Comparison of ENCODE assay signal across 21 cellular contexts in the genomic region with DNA sequence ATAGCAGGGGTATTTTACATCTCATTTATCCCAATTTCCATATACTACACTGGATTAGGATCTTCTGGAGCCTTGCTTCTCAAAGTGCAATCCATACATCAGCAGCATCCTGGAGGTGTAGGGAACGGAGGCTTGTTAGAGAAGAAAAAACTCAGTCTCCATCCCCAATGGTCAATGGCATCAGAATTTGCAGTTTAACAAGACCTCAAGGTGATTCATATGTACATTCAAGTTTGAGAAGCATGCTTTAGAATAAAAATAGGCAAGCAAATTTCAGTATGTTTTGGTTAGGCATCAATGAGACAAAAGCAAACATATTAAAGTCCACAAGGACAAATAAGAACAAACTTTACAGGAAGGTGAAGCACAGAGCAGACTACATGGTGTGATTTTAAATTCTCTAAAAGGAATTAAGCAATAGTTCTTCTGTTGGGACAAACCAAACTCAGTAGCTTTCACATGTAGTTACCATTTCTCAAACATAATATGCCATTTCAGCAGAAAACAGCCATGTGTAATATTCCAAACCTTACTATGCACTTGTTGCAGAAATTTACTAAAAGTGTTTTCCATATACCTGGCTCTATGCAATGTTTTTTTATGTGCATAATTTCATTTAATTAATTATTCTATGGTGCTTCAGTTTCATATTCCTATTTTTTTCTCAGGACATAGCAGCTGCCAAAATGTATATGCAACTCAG.
"Had no signal": no experiment of that assay in that cellular context is flagged by ENCODE, and none has a peak within 500 bp of the region (broad histone marks: within the 10 kb centered on the region; RNA-seq: fewer than 3 reads in every experiment).

No MANE protein-coding gene starts in this region.

- H3K9me3 ChIP-seq: adrenal gland, ascending aorta, gastroesophageal sphincter, ovary, prostate gland, right atrium auricular region, upper lobe of left lung had no signal

- ATAC-seq: gastroesophageal sphincter; stimulated activated naive CD8-positive, alpha-beta T cell treated with anti-CD3 and anti-CD28 coated beads, Interleukin-15, Interleukin-2, amounts not matched to agents 100 U/mL and 50 U/mL, for 24 hours had no signal

- H3K27me3 ChIP-seq: adrenal gland, ascending aorta, gastroesophageal sphincter, neutrophil, ovary, right atrium auricular region, upper lobe of left lung had no signal

- H3K4me3 ChIP-seq: adrenal gland, ascending aorta, coronary artery, gastroesophageal sphincter, ovary, prostate gland, right atrium auricular region, upper lobe of left lung had no signal

- H3K27ac ChIP-seq: adrenal gland, ascending aorta, coronary artery, epithelial cell of prostate, gastroesophageal sphincter, neutrophil, ovary, prostate gland, right atrium auricular region, upper lobe of left lung had no signal

- DNase-seq: activated CD4-positive, CD25-positive, alpha-beta regulatory T cell treated with anti-CD3 and anti-CD28 coated beads, Interleukin-2, amount 50 U/mL, for 72 hours; activated CD8-positive, alpha-beta memory T cell treated with anti-CD3 and anti-CD28 coated beads for 24 hours; activated CD8-positive, alpha-beta memory T cell treated with anti-CD3 and anti-CD28 coated beads, Interleukin-2, amount 50 U/mL, for 4 hours; activated naive CD4-positive, alpha-beta T cell; activated T-cell treated with anti-CD3 and anti-CD28 coated beads, Interleukin-2, amount 50 U/mL, for 24 hours; adrenal gland; cerebellar nuclear complex; head of caudate nucleus; hypothalamus; ovary; stimulated activated CD4-positive, alpha-beta T cell treated with anti-CD3 and anti-CD28 coated beads, Interleukin-4, amount 100 ng/mL, for 24 hours; stimulated activated naive CD8-positive, alpha-beta T cell treated with anti-CD3 and anti-CD28 coated beads, Interleukin-15, Interleukin-2, amounts not matched to agents 100 U/mL and 50 U/mL, for 24 hours; T-helper 2 cell; upper lobe of left lung had no signal

- H3K36me3 ChIP-seq: adrenal gland, ascending aorta, gastroesophageal sphincter, neutrophil, ovary, prostate gland, right atrium auricular region, upper lobe of left lung had no signal

- H3K4me1 ChIP-seq: adrenal gland, ascending aorta, gastroesophageal sphincter, prostate gland, right atrium auricular region, upper lobe of left lung had no signal
